In the genomic region with DNA sequence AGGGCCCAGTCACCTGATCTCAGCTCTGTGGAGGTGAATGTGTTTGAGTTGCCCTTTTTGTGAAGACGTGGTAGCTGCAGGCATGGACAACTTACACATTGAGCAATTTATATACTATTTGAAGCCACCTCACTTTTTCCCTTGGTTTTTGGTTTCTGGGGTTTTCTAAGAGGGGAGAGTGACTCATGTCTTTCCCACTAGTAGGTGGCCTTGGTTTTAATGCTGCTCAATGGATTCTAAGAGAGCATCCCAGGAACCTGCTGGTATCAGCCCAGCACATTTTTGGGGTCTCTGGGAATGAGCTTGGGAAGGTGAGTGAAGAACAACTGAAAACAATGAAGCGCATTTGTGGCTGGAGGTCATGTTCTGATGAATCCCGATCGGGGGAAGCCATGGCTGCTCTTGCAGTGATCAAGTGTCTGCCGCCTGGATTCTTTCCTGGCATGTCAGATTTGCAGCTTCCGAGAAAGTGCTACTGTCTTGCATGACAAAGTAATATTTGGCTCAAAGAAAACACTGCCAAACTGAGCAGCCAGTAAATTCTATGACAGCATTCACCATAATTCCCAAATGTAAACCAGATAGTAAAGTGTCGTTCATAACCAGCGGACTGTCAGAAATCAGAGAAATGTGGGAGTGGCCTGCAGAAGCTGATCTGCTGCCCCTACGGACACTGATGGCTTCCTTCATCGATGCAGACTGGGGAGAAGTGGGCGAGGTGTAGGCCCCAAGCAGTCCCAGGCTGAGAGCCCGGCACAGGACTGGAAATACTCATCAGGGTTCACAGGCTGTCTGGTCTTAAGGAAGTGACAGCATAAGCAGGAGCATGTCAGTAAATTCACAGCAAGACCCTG, we compare ENCODE assay signal across 9 cellular contexts.
DNase-seq lines count a peak whose midpoint lies in the region; ATAC-seq and TF ChIP-seq lines count a peak whose summit lies in the region.
"Had no signal": no experiment of that assay in that cellular context is flagged by ENCODE, and none has a peak within 500 bp of the region (broad histone marks: within the 10 kb centered on the region; RNA-seq: fewer than 3 reads in every experiment).

No MANE protein-coding gene starts in this region.

- H3K9me3 ChIP-seq in upper lobe of left lung: no peaks in the 10 kb centered on the region

- no peak for TF ChIP-seq EP300 in upper lobe of left lung (IDR thresholded peaks at IDR 0.05)

- H3K4me3 ChIP-seq in choroid plexus epithelial cell (ENCODE audit: low read depth, low read length) (no peak overlapping the region), upper lobe of left lung (no peak overlapping the region)

- H3K27me3 ChIP-seq in upper lobe of left lung: no peaks in the 10 kb centered on the region

- no peak for TF ChIP-seq POLR2A in upper lobe of left lung (IDR thresholded peaks at IDR 0.05)

- H3K27ac ChIP-seq in upper lobe of left lung: peak overlapping the region; percentile 13 to 50 (median 31)

- CTCF ChIA-PET in GM10248 (lab: Yijun Ruan, JAX): no interaction called here

- TF ChIP-seq CTCF in choroid plexus epithelial cell (conservative IDR thresholded peaks at IDR 0.05; ENCODE audit: low read depth, low read length) (no peak), mesothelial cell of epicardium (IDR thresholded peaks at IDR 0.05; ENCODE audit: unreplicated experiment) (no peak), upper lobe of left lung (IDR thresholded peaks at IDR 0.05) (no peak), GM10248 (IDR thresholded peaks at IDR 0.05; ENCODE audit: control extremely low read depth, extremely low read depth, low read depth, missing control alignments) (no peak)

- no peaks in the 10 kb centered on the region for H3K36me3 ChIP-seq in upper lobe of left lung

- WGBS in upper lobe of left lung, 2 donors: 61 to 64% methylated on average over 12 of the region's 12 CpGs

- POLR2A ChIA-PET in GM10248 (lab: Yijun Ruan, JAX): no interaction called here

- no peaks in the 10 kb centered on the region for H3K36me3 Mint-ChIP-seq in activated naive CD4-positive, alpha-beta T cell treated with anti-CD3 and anti-CD28 coated beads, Interleukin-2, amount 50 U/mL, for 24 hours
- peaks cover 16% of the 10 kb centered on the region for H3K36me3 Mint-ChIP-seq in mesothelial cell of epicardium

- peak overlapping the region; percentile 4 for H3K27ac Mint-ChIP-seq in activated naive CD4-positive, alpha-beta T cell treated with anti-CD3 and anti-CD28 coated beads, Interleukin-2, amount 50 U/mL, for 24 hours
- H3K27ac Mint-ChIP-seq in mesothelial cell of epicardium: peak overlapping the region; percentile 68

- no peaks in the 10 kb centered on the region for H3K4me1 Mint-ChIP-seq in activated naive CD4-positive, alpha-beta T cell treated with anti-CD3 and anti-CD28 coated beads, Interleukin-2, amount 50 U/mL, for 24 hours
- H3K4me1 Mint-ChIP-seq in mesothelial cell of epicardium: peaks cover 49% of the 10 kb centered on the region

- no peak for DNase-seq in activated naive CD4-positive, alpha-beta T cell treated with anti-CD3 and anti-CD28 coated beads, Interleukin-2, amount 50 U/mL, for 16 hours
- DNase-seq in choroid plexus epithelial cell (ENCODE audit: low read depth) (peak; percentile 70), mesothelial cell of epicardium (ENCODE audit: low spot score in 2 of 2, unreplicated experiment in 2 of 2) (no peak), upper lobe of left lung (no peak), T1000 (lab: John Stamatoyannopoulos, UW) (no peak), GM10248 (ENCODE audit: extremely low spot score) (no peak)
- no peak for DNase-seq in activated CD4-positive, alpha-beta T cell treated with anti-CD3 and anti-CD28 coated beads for 48 hours
- DNase-seq: NCI-H146 had no signal

- peaks cover 43% of the 10 kb centered on the region for H3K27me3 Mint-ChIP-seq in activated naive CD4-positive, alpha-beta T cell treated with anti-CD3 and anti-CD28 coated beads, Interleukin-2, amount 50 U/mL, for 24 hours
- no peaks in the 10 kb centered on the region for H3K27me3 Mint-ChIP-seq in mesothelial cell of epicardium (ENCODE audit: low read depth)

- H3K4me1 ChIP-seq in upper lobe of left lung: peaks cover 42 to 52% (median 48%) of the 10 kb centered on the region in 4 donors

- no peak for ATAC-seq in upper lobe of left lung (ENCODE audit: low FRiP score in 2 of 2)

- H3K9me3 Mint-ChIP-seq in activated naive CD4-positive, alpha-beta T cell treated with anti-CD3 and anti-CD28 coated beads, Interleukin-2, amount 50 U/mL, for 24 hours: no peaks in the 10 kb centered on the region
- H3K9me3 Mint-ChIP-seq in mesothelial cell of epicardium: no peaks in the 10 kb centered on the region

- no peak overlapping the region for H3K4me3 Mint-ChIP-seq in activated naive CD4-positive, alpha-beta T cell treated with anti-CD3 and anti-CD28 coated beads, Interleukin-2, amount 50 U/mL, for 24 hours
- H3K4me3 Mint-ChIP-seq in mesothelial cell of epicardium: no peak overlapping the region
